In genomic region chr2:26767894-26768487, GRCh38 we compare ENCODE assay signal across 1 cellular context.
TF ChIP-seq lines count a peak whose summit lies in the region.

No MANE protein-coding gene starts in this region.

TF ChIP-seq in liver, 16 proteins besides CTCF, POLR2A, EP300 and RAD21 (continued from another document):
- TF ChIP-seq, protein P1, sequence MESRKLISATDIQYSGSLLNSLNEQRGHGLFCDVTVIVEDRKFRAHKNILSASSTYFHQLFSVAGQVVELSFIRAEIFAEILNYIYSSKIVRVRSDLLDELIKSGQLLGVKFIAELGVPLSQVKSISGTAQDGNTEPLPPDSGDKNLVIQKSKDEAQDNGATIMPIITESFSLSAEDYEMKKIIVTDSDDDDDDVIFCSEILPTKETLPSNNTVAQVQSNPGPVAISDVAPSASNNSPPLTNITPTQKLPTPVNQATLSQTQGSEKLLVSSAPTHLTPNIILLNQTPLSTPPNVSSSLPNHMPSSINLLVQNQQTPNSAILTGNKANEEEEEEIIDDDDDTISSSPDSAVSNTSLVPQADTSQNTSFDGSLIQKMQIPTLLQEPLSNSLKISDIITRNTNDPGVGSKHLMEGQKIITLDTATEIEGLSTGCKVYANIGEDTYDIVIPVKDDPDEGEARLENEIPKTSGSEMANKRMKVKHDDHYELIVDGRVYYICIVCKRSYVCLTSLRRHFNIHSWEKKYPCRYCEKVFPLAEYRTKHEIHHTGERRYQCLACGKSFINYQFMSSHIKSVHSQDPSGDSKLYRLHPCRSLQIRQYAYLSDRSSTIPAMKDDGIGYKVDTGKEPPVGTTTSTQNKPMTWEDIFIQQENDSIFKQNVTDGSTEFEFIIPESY (IDR thresholded peaks at IDR 0.05): no peak
- no peak for TF ChIP-seq EGR1 (IDR thresholded peaks at IDR 0.05; ENCODE audit: low read depth in 2 of 2)
- TF ChIP-seq HNF4G (IDR thresholded peaks at IDR 0.05): no peak
- TF ChIP-seq FOXA2 (IDR thresholded peaks at IDR 0.05): peak; percentile 15
- no peak for TF ChIP-seq ATF3 (IDR thresholded peaks at IDR 0.05)
- TF ChIP-seq SP1 (IDR thresholded peaks at IDR 0.05): peak; percentile 46
- peak; percentile 21 for TF ChIP-seq FOXA1 (IDR thresholded peaks at IDR 0.05)
